1 cellular context compared by ENCODE assay signal in genomic region chr14:35826218-35826951, GRCh38.
TF ChIP-seq lines count a peak whose summit lies in the region.

BRMS1L (plus strand) TSS chr14:35826338; CDS start chr14:35826517, 179 bp downstream.

TF ChIP-seq in K562, 482 proteins besides CTCF, POLR2A, EP300 and RAD21 (continued from another document and continues in another):
- no peak for TF ChIP-seq MLLT1 (IDR thresholded peaks at IDR 0.05)
- no peak for TF ChIP-seq MAFF (IDR thresholded peaks at IDR 0.05; ENCODE audit: low read length)
- no peak for TF ChIP-seq NCOR1 (IDR thresholded peaks at IDR 0.05)
- no peak for TF ChIP-seq ZNF740 (CRISPR knock-in tag; IDR thresholded peaks at IDR 0.05)
- no peak for TF ChIP-seq ZNF740 (tag; IDR thresholded peaks at IDR 0.05)
- TF ChIP-seq THAP7 (CRISPR knock-in tag; IDR thresholded peaks at IDR 0.05), result no peak
- peak; percentile 92 for TF ChIP-seq ZNF143 (CRISPR knock-in tag; IDR thresholded peaks at IDR 0.05)
- no peak for TF ChIP-seq ATF3 (IDR thresholded peaks at IDR 0.05)
- no peak for TF ChIP-seq ATF3 (CRISPR knock-in tag; conservative IDR thresholded peaks at IDR 0.05)
- 0 out of 2 replicates have a peak, but pooled peaks have one; percentile 27 for TF ChIP-seq TOE1 (IDR thresholded peaks at IDR 0.05; ENCODE audit: borderline replicate concordance)
- TF ChIP-seq TOE1 (CRISPR knock-in tag; IDR thresholded peaks at IDR 0.05; ENCODE audit: borderline replicate concordance, low read depth), result no peak
- TF ChIP-seq ETV5 (CRISPR knock-in tag; IDR thresholded peaks at IDR 0.05; ENCODE audit: low read depth), result peak; percentile 59; the same call in 1 of the 2 replicates
- peak; percentile 87 for TF ChIP-seq RBBP5 (IDR thresholded peaks at IDR 0.05; ENCODE audit: borderline replicate concordance, insufficient read depth, low read length, poor library complexity, severe bottlenecking)
- no peak for TF ChIP-seq SMARCB1 (IDR thresholded peaks at IDR 0.05; ENCODE audit: insufficient read length, low read depth)
- TF ChIP-seq ZNF12 (CRISPR knock-in tag; IDR thresholded peaks at IDR 0.05), result no peak
- no peak for TF ChIP-seq SNIP1 (IDR thresholded peaks at IDR 0.05; ENCODE audit: low read depth)
- TF ChIP-seq MNT (conservative IDR thresholded peaks at IDR 0.05), result peak in 1 of 2 experiments; percentile 69; a peak in 2 of 4 replicates
- TF ChIP-seq BRD9 (IDR thresholded peaks at IDR 0.05; ENCODE audit: low read depth, partially characterized antibody), result no peak
- no peak for TF ChIP-seq ZNF518B (CRISPR knock-in tag; IDR thresholded peaks at IDR 0.05)
- no peak for TF ChIP-seq MIER1 (IDR thresholded peaks at IDR 0.05; ENCODE audit: low read depth)
- TF ChIP-seq SMAD2 (IDR thresholded peaks at IDR 0.05; ENCODE audit: low read depth, low read length), result no peak
- no peak for TF ChIP-seq DACH1 (IDR thresholded peaks at IDR 0.05; ENCODE audit: partially characterized antibody)
- no peak for TF ChIP-seq ZFPM2 (CRISPR knock-in tag; IDR thresholded peaks at IDR 0.05)
- no peak for TF ChIP-seq ATF6 (CRISPR knock-in tag; IDR thresholded peaks at IDR 0.05)
- TF ChIP-seq ZNF3 (CRISPR knock-in tag; IDR thresholded peaks at IDR 0.05), result no peak
- no peak for TF ChIP-seq ZNF395 (CRISPR knock-in tag; IDR thresholded peaks at IDR 0.05)
- no peak for TF ChIP-seq ZNF347 (CRISPR knock-in tag; IDR thresholded peaks at IDR 0.05; ENCODE audit: low read depth)
- peak in 1 of 2 experiments; percentile 39 for TF ChIP-seq E2F6 (IDR thresholded peaks at IDR 0.05; ENCODE audit: borderline replicate concordance in 1 of 2, extremely low read depth in 1 of 2, insufficient read depth in 1 of 2, insufficient read length in 1 of 2, low read depth in 1 of 2, low read length in 1 of 2, poor library complexity in 1 of 2, severe bottlenecking in 1 of 2)
- no peak for TF ChIP-seq CHD7 (IDR thresholded peaks at IDR 0.05; ENCODE audit: low read depth, low read length)
